Comparison of ENCODE assay signal across 14 cellular contexts in genomic region chr10:4281207-4281825, GRCh38.
DNase-seq lines count a peak whose midpoint lies in the region; ATAC-seq and TF ChIP-seq lines count a peak whose summit lies in the region.
"Had no signal": no experiment of that assay in that cellular context is flagged by ENCODE, and none has a peak within 500 bp of the region (broad histone marks: within the 10 kb centered on the region; RNA-seq: fewer than 3 reads in every experiment).

No MANE protein-coding gene starts in this region.

- H3K27me3 Mint-ChIP-seq in activated naive CD8-positive, alpha-beta T cell treated with anti-CD3 and anti-CD28 coated beads, Interleukin-2, amount 10 ng/mL, durations not matched to agents 7 days and 5 days, result peaks cover 7% of the 10 kb centered on the region
- no peaks in the 10 kb centered on the region for H3K27me3 Mint-ChIP-seq in activated naive CD8-positive, alpha-beta T cell treated with anti-CD3 and anti-CD28 coated beads, Interleukin-2, amount 50 U/mL, for 24 hours
- H3K27me3 Mint-ChIP-seq: activated CD8-positive, alpha-beta T cell treated with anti-CD3 and anti-CD28 coated beads for 36 hours had no signal

- peak overlapping the region; percentile 22 for H3K27ac Mint-ChIP-seq in activated naive CD8-positive, alpha-beta T cell treated with anti-CD3 and anti-CD28 coated beads, Interleukin-2, amount 10 ng/mL, durations not matched to agents 7 days and 5 days
- no peak overlapping the region for H3K27ac Mint-ChIP-seq in activated naive CD8-positive, alpha-beta T cell treated with anti-CD3 and anti-CD28 coated beads, Interleukin-2, amount 50 U/mL, for 24 hours
- H3K27ac Mint-ChIP-seq: activated CD8-positive, alpha-beta T cell treated with anti-CD3 and anti-CD28 coated beads for 36 hours had no signal

- no peaks in the 10 kb centered on the region for H3K9me3 Mint-ChIP-seq in activated naive CD8-positive, alpha-beta T cell treated with anti-CD3 and anti-CD28 coated beads, Interleukin-2, amount 10 ng/mL, durations not matched to agents 7 days and 5 days
- no peaks in the 10 kb centered on the region for H3K9me3 Mint-ChIP-seq in activated naive CD8-positive, alpha-beta T cell treated with anti-CD3 and anti-CD28 coated beads, Interleukin-2, amount 50 U/mL, for 24 hours
- H3K9me3 Mint-ChIP-seq: activated CD8-positive, alpha-beta T cell treated with anti-CD3 and anti-CD28 coated beads for 36 hours; nephron had no signal

- intact Hi-C loops in colonic mucosa (cut with DNase I), result no loop called here
- intact Hi-C loops in lower lobe of right lung (cut with DNase I), result no loop called here
- intact Hi-C loops in uterus (cut with DNase I; ENCODE audit: low total_unique reads), result no loop called here

- peaks cover 9% of the 10 kb centered on the region for H3K4me1 Mint-ChIP-seq in activated naive CD8-positive, alpha-beta T cell treated with anti-CD3 and anti-CD28 coated beads, Interleukin-2, amount 10 ng/mL, durations not matched to agents 7 days and 5 days
- peaks cover 6% of the 10 kb centered on the region for H3K4me1 Mint-ChIP-seq in activated naive CD8-positive, alpha-beta T cell treated with anti-CD3 and anti-CD28 coated beads, Interleukin-2, amount 50 U/mL, for 24 hours

- TF ChIP-seq POLR2A in uterus (IDR thresholded peaks at IDR 0.05), result no peak

- TF ChIP-seq CTCF in colonic mucosa (IDR thresholded peaks at IDR 0.05) (no peak), lower lobe of right lung (IDR thresholded peaks at IDR 0.05) (no peak), uterus (IDR thresholded peaks at IDR 0.05) (no peak)

- H3K36me3 Mint-ChIP-seq in activated naive CD8-positive, alpha-beta T cell treated with anti-CD3 and anti-CD28 coated beads, Interleukin-2, amount 10 ng/mL, durations not matched to agents 7 days and 5 days, result no peaks in the 10 kb centered on the region
- H3K36me3 Mint-ChIP-seq in activated naive CD8-positive, alpha-beta T cell treated with anti-CD3 and anti-CD28 coated beads, Interleukin-2, amount 50 U/mL, for 24 hours (ENCODE audit: low read depth), result no peaks in the 10 kb centered on the region

- peak overlapping the region in 1 of 2 donors; percentile 4 for H3K9ac ChIP-seq in colonic mucosa (ENCODE audit: low read depth in 2 of 2, low read length in 2 of 2)

- H3K4me3 Mint-ChIP-seq in activated naive CD8-positive, alpha-beta T cell treated with anti-CD3 and anti-CD28 coated beads, Interleukin-2, amount 10 ng/mL, durations not matched to agents 7 days and 5 days, result no peak overlapping the region
- H3K4me3 Mint-ChIP-seq in activated naive CD8-positive, alpha-beta T cell treated with anti-CD3 and anti-CD28 coated beads, Interleukin-2, amount 50 U/mL, for 24 hours, result no peak overlapping the region
- H3K4me3 Mint-ChIP-seq: activated CD8-positive, alpha-beta T cell treated with anti-CD3 and anti-CD28 coated beads for 36 hours; nephron had no signal

- POLR2A ChIA-PET in activated naive CD8-positive, alpha-beta T cell treated with anti-CD3 and anti-CD28 coated beads, Interleukin-2, amount 10 ng/mL, durations not matched to agents 7 days and 5 days (lab: Charles Lee), result no interaction called here

- peaks cover 5% of the 10 kb centered on the region for H3K4me1 ChIP-seq in colonic mucosa
- peaks cover 21% of the 10 kb centered on the region for H3K4me1 ChIP-seq in lower lobe of right lung
- H3K4me1 ChIP-seq in uterus, result peaks cover 0 to 4% of the 10 kb centered on the region in 2 donors

- H3K4me3 ChIP-seq in colonic mucosa (no peak overlapping the region), lower lobe of right lung (no peak overlapping the region), uterus (no peak overlapping the region)

- H3K36me3 ChIP-seq in colonic mucosa, result no peaks in the 10 kb centered on the region
- no peaks in the 10 kb centered on the region for H3K36me3 ChIP-seq in lower lobe of right lung
- H3K36me3 ChIP-seq in uterus, result no peaks in the 10 kb centered on the region

- H3K27me3 ChIP-seq in colonic mucosa, result no peaks in the 10 kb centered on the region
- no peaks in the 10 kb centered on the region for H3K27me3 ChIP-seq in lower lobe of right lung (ENCODE audit: low read depth)
- no peaks in the 10 kb centered on the region for H3K27me3 ChIP-seq in uterus

- no peak for DNase-seq in activated naive CD8-positive, alpha-beta T cell treated with anti-CD3 and anti-CD28 coated beads, Interleukin-2, amount 10 ng/mL, durations not matched to agents 7 days and 5 days
- no peak for DNase-seq in activated naive CD8-positive, alpha-beta T cell treated with anti-CD3 and anti-CD28 coated beads, Interleukin-2, amount 50 U/mL, for 24 hours
- peak; percentile 34 for DNase-seq in colonic mucosa
- no peak for DNase-seq in lower lobe of right lung
- no peak for DNase-seq in uterus
- no peak for DNase-seq in activated naive CD4-positive, alpha-beta T cell treated with Interleukin-2 at 50 U/mL for 16 hours
- DNase-seq: activated CD8-positive, alpha-beta T cell treated with anti-CD3 and anti-CD28 coated beads for 36 hours; activated gamma-delta T cell; NCI-H1417; NCI-H446 had no signal

- H3K9me3 ChIP-seq in colonic mucosa (no peaks in the 10 kb centered on the region), lower lobe of right lung (no peaks in the 10 kb centered on the region), uterus (no peaks in the 10 kb centered on the region)

- ATAC-seq in activated naive CD8-positive, alpha-beta T cell treated with anti-CD3 and anti-CD28 coated beads, Interleukin-2, amount 10 ng/mL, durations not matched to agents 7 days and 5 days (ENCODE audit: low read depth), result no peak
- no peak for ATAC-seq in activated naive CD8-positive, alpha-beta T cell treated with anti-CD3 and anti-CD28 coated beads, Interleukin-2, amount 50 U/mL, for 24 hours
- no peak for ATAC-seq in lower lobe of right lung
- no peak for ATAC-seq in HG02870 (IDR thresholded peaks at IDR 0.05; ENCODE audit: unreplicated experiment)
- ATAC-seq in HG02885 (IDR thresholded peaks at IDR 0.05; ENCODE audit: poor library complexity, unreplicated experiment), result no peak
- ATAC-seq: activated CD8-positive, alpha-beta T cell treated with anti-CD3 and anti-CD28 coated beads for 36 hours had no signal

- H3K27ac ChIP-seq in colonic mucosa (peak overlapping the region; percentile 38), lower lobe of right lung (peak overlapping the region; percentile 55), uterus (peak overlapping the region; percentile 59 to 86)
- H3K27ac ChIP-seq: 22Rv1 had no signal
